In genomic region chr10:73589538-73590126, GRCh38 we compare ENCODE assay signal across 12 cellular contexts. TPM values are rescaled to one million over a fixed set of nuclear protein-coding genes. Genes with fewer than 3 reads are reported as not detected.
DNase-seq lines count a peak whose midpoint lies in the region; ATAC-seq, FAIRE-seq and TF ChIP-seq lines count a peak whose summit lies in the region.
"Had no signal": no experiment of that assay in that cellular context is flagged by ENCODE, and none has a peak within 500 bp of the region (broad histone marks: within the 10 kb centered on the region; RNA-seq: fewer than 3 reads in every experiment).

No MANE protein-coding gene starts in this region.

- POLR2A ChIA-PET in HepG2 (lab: Yijun Ruan, JAX): no interaction called here

- peaks cover 19% of the 10 kb centered on the region for H3K79me2 ChIP-seq in HepG2 (ENCODE audit: insufficient read depth, low read length)

- TF ChIP-seq EP300 in HepG2 (IDR thresholded peaks at IDR 0.05; ENCODE audit: low read depth in 2 of 2, low read length in 2 of 2) (no peak), HepG2 (CRISPR knock-in tag; IDR thresholded peaks at IDR 0.05; ENCODE audit: borderline replicate concordance) (no peak)

- no TSS peak for BruUV-seq in HepG2 (replicated peaks; lab: Mats Ljungman, UMichigan)

- H3K27me3 ChIP-seq in HepG2 (ENCODE audit: control insufficient read depth in 1 of 2, insufficient read depth in 2 of 2, low read length in 2 of 2): no peaks in the 10 kb centered on the region; a peak in 1 of 5 replicates
- no peaks in the 10 kb centered on the region for H3K27me3 ChIP-seq in right lobe of liver
- no peaks in the 10 kb centered on the region for H3K27me3 ChIP-seq in mucosa of rectum (ENCODE audit: control insufficient read depth in 2 of 2, insufficient read depth in 2 of 2, low read length in 2 of 2)
- no peaks in the 10 kb centered on the region for H3K27me3 ChIP-seq in vagina
- H3K27me3 ChIP-seq: SJSA1 had no signal

- H3K4me2 ChIP-seq in HepG2 (ENCODE audit: low read depth, low read length): peak overlapping the region; percentile 26; the same call in 1 of the 2 replicates

- TF ChIP-seq POLR2A in HepG2 (IDR thresholded peaks at IDR 0.05; ENCODE audit: insufficient read depth in 1 of 2, low read depth in 2 of 2, low read length in 2 of 2): no peak
- no peak for TF ChIP-seq POLR2A in right lobe of liver (IDR thresholded peaks at IDR 0.05)
- no peak for TF ChIP-seq POLR2A in vagina (IDR thresholded peaks at IDR 0.05)

- peaks cover 95% of the 10 kb centered on the region for H3K4me1 ChIP-seq in HepG2 (ENCODE audit: insufficient read depth, low read length)
- peaks cover 0 to 52% (median 11%) of the 10 kb centered on the region in 4 donors for H3K4me1 ChIP-seq in right lobe of liver
- peaks cover 22 to 45% of the 10 kb centered on the region in 2 donors for H3K4me1 ChIP-seq in mucosa of rectum (ENCODE audit: control insufficient read depth in 2 of 2, insufficient read depth in 2 of 2, low read length in 2 of 2)
- H3K4me1 ChIP-seq in vagina: peaks cover 44% of the 10 kb centered on the region

- DNase-seq in HepG2 (ENCODE audit: low spot score) (no peak), right lobe of liver (no peak), epithelial cell of proximal tubule (ENCODE audit: low read depth) (no peak), vagina (ENCODE audit: extremely low spot score in 2 of 2) (no peak), HK-2 (ENCODE audit: unreplicated experiment) (no peak)
- DNase-seq: left cardiac atrium; NCI-H1105; stimulated activated CD4-positive, alpha-beta T cell treated with anti-CD3 and anti-CD28 coated beads, Interleukin-2, amount 100 ng/mL, for 24 hours had no signal

- FAIRE-seq in HepG2 (lab: Jason Lieb, UNC): no peak

- in situ Hi-C loops in HepG2 (cut with HindIII; ENCODE audit: extremely low pct_ligation_motif_present, low pct_unique_long_range_greater_than_20kb): no loop called here

- no peak for ATAC-seq in HepG2
- no peak for ATAC-seq in right lobe of liver
- no peak for ATAC-seq in GM18868 (IDR thresholded peaks at IDR 0.05; ENCODE audit: unreplicated experiment)
- ATAC-seq in HG02852 (IDR thresholded peaks at IDR 0.05; ENCODE audit: unreplicated experiment): no peak

- no peaks in the 10 kb centered on the region; the same call in 1 of the 2 replicates for H4K20me1 ChIP-seq in HepG2 (ENCODE audit: insufficient read depth, low read length)

- 87% methylated on average over 3 of the region's 3 CpGs for WGBS in HepG2 (ENCODE audit: low lambda C conversion rate)
- WGBS in right lobe of liver (ENCODE audit: insufficient coverage, low coverage, low lambda C conversion rate, missing lambda C conversion rate): 76% methylated on average over 3 of the region's 3 CpGs

- no peak overlapping the region for H2AFZ ChIP-seq in HepG2 (ENCODE audit: low read length)

- TF ChIP-seq CTCF in HepG2 (CRISPR knock-in tag; IDR thresholded peaks at IDR 0.05) (no peak), right lobe of liver (IDR thresholded peaks at IDR 0.05) (no peak), epithelial cell of proximal tubule (conservative IDR thresholded peaks at IDR 0.05; ENCODE audit: low read depth, low read length) (no peak), vagina (IDR thresholded peaks at IDR 0.05) (no peak)

- TF ChIP-seq RAD21 in HepG2 (CRISPR knock-in tag; IDR thresholded peaks at IDR 0.05): no peak

- H3K4me3 ChIP-seq in HepG2 (replicated peaks in 1 of 3; ENCODE audit: insufficient read depth in 1 of 3, low read depth in 2 of 3, low read length in 3 of 3) (no peak overlapping the region), right lobe of liver (no peak overlapping the region), epithelial cell of proximal tubule (ENCODE audit: low read depth, low read length) (peak overlapping the region; percentile 24), mucosa of rectum (ENCODE audit: low read length in 2 of 2) (peak overlapping the region in 1 of 2 donors; percentile 27), vagina (no peak overlapping the region)
- H3K4me3 ChIP-seq: SJSA1 had no signal

- no peak overlapping the region for H3K27ac ChIP-seq in HepG2 (ENCODE audit: extremely low read length, insufficient read depth, low read length)
- H3K27ac ChIP-seq in right lobe of liver: no peak overlapping the region
- peak overlapping the region; percentile 29 to 46 for H3K27ac ChIP-seq in mucosa of rectum (ENCODE audit: low read depth in 2 of 2, low read length in 2 of 2)
- H3K27ac ChIP-seq in vagina: no peak overlapping the region
- H3K27ac ChIP-seq: SJSA1 had no signal

- H3K9ac ChIP-seq in HepG2 (ENCODE audit: insufficient read depth, low read depth, low read length): no peak overlapping the region
- H3K9ac ChIP-seq in mucosa of rectum (ENCODE audit: low read depth in 1 of 2, low read length in 2 of 2): no peak overlapping the region

- CTCF ChIA-PET in HepG2 (lab: Yijun Ruan, JAX; ENCODE audit: low intra/inter-chr PET ratio, low total read pairs): no interaction called here

- H3K36me3 ChIP-seq in HepG2 (replicated peaks in 1 of 2; ENCODE audit: control insufficient read depth in 1 of 2, insufficient read depth in 2 of 2, low read length in 2 of 2) (no peaks in the 10 kb centered on the region), right lobe of liver (no peaks in the 10 kb centered on the region), mucosa of rectum (ENCODE audit: control insufficient read depth in 2 of 2, insufficient read depth in 2 of 2, low read length in 2 of 2) (no peaks in the 10 kb centered on the region), vagina (no peaks in the 10 kb centered on the region)
- H3K36me3 ChIP-seq: SJSA1 had no signal

- intact Hi-C loops in HepG2 (cut with micrococcal nuclease; ENCODE audit: unreplicated experiment): no loop called here
- intact Hi-C loops in right lobe of liver (cut with DNase I): no loop called here
- intact Hi-C loops in vagina (cut with DNase I): no loop called here

- H3K9me3 ChIP-seq in HepG2 (ENCODE audit: low read length): peaks cover 5% of the 10 kb centered on the region; the same call in 1 of the 2 replicates
- no peaks in the 10 kb centered on the region for H3K9me3 ChIP-seq in right lobe of liver
- no peaks in the 10 kb centered on the region for H3K9me3 ChIP-seq in mucosa of rectum (ENCODE audit: control insufficient read depth in 2 of 2, low read length in 2 of 2)
- no peaks in the 10 kb centered on the region for H3K9me3 ChIP-seq in vagina
- H3K9me3 ChIP-seq: SJSA1 had no signal

TF ChIP-seq in HepG2, 621 proteins besides CTCF, POLR2A, EP300 and RAD21 (continues in another document):
- peak; percentile 22; the same call in 1 of the 2 replicates for TF ChIP-seq HMG20A (CRISPR knock-in tag; IDR thresholded peaks at IDR 0.05; ENCODE audit: borderline replicate concordance)

RNA-seq across cellular contexts. Expression of gene USP54, which starts 1.5 kb away (rescaled TPM):
- 18.1 and 20.2 TPM in 2 replicates for total RNA-seq in HepG2 (2016; rRNA removed; fragmentation: Illumina TruSeq; extraction: Trizol)
- 11.3 and 14.3 TPM in 2 replicates for total RNA-seq in HepG2 (2016; cell fraction: cytosol; rRNA removed; fragmentation: Illumina TruSeq; extraction: Trizol; ENCODE audit: low read depth)
- total RNA-seq in HepG2 (2016; cell fraction: insoluble cytoplasmic fraction; rRNA removed; fragmentation: Illumina TruSeq; extraction: Trizol): 17.6 and 24.1 TPM in 2 replicates
- 13.5 and 16.9 TPM in 2 replicates for total RNA-seq in HepG2 (2016; cell fraction: membrane; rRNA removed; fragmentation: Illumina TruSeq; extraction: Trizol)
- total RNA-seq in HepG2 (2016; cell fraction: nucleus; rRNA removed; fragmentation: Illumina TruSeq; extraction: Trizol): 21.2 and 23.4 TPM in 2 replicates
- 16.1 and 25.0 TPM in 2 replicates for polyA plus RNA-seq in HepG2 (2011; rRNA removed)
- polyA plus RNA-seq in HepG2 (2011; cell fraction: cytosol; rRNA removed): 10.3 and 14.4 TPM in 2 replicates
- polyA plus RNA-seq in HepG2 (2011; cell fraction: nucleus; rRNA removed): 15.2 and 17.5 TPM in 2 replicates
- 9.0 and 10.2 TPM in 2 replicates for polyA plus RNA-seq in HepG2 (2012)
- polyA plus RNA-seq in HepG2 (2016; cell fraction: cytosol; fragmentation: Illumina TruSeq; extraction: Trizol; ENCODE audit: low read depth): 0.40 and 0.62 TPM in 2 replicates
- polyA plus RNA-seq in HepG2 (2016; cell fraction: insoluble cytoplasmic fraction; fragmentation: Illumina TruSeq; extraction: Trizol; ENCODE audit: low read depth): 8.0 and 9.7 TPM in 2 replicates
- polyA plus RNA-seq in HepG2 (2016; cell fraction: membrane; fragmentation: Illumina TruSeq; extraction: Trizol; ENCODE audit: low read depth): 1.5 and 2.1 TPM in 2 replicates
- 18.9 and 21.0 TPM in 2 replicates for polyA plus RNA-seq in HepG2 (2016; cell fraction: nucleus; fragmentation: Illumina TruSeq; extraction: Trizol; ENCODE audit: insufficient read depth, low read depth)
- 35.8 and 39.2 TPM in 2 replicates for polyA minus RNA-seq in HepG2 (2011; rRNA and poly(A)+ RNA removed; ENCODE audit: low replicate concordance)
- polyA minus RNA-seq in HepG2 (2011; cell fraction: cytosol; rRNA and poly(A)+ RNA removed): 9.8 and 12.8 TPM in 2 replicates
- polyA minus RNA-seq in HepG2 (2011; cell fraction: nucleus; rRNA and poly(A)+ RNA removed): 24.6 and 31.2 TPM in 2 replicates
- total RNA-seq in right lobe of liver: 1 to 10 TPM; 1.5 to 5.7 (median 3.6) TPM
- total RNA-seq in epithelial cell of proximal tubule: 13.7 and 17.2 TPM in 2 replicates
- total RNA-seq in vagina: 27.7 TPM

RNA-seq across cellular contexts. Expression of gene MYOZ1, which starts 51.6 kb away (rescaled TPM):
- total RNA-seq in HepG2 (2016; rRNA removed; fragmentation: Illumina TruSeq; extraction: Trizol) (not detected in 2 replicates), right lobe of liver (1 to 10 TPM in 1 of 6 experiments, under 1 TPM in 1, not detected in 4; 0.74 to 1.1 TPM), epithelial cell of proximal tubule (1.1 TPM in 1 of 2 replicates, not detected in the other), vagina (not detected)
- not detected in 2 replicates for total RNA-seq in HepG2 (2016; cell fraction: cytosol; rRNA removed; fragmentation: Illumina TruSeq; extraction: Trizol; ENCODE audit: low read depth)
- not detected in 2 replicates for total RNA-seq in HepG2 (2016; cell fraction: insoluble cytoplasmic fraction; rRNA removed; fragmentation: Illumina TruSeq; extraction: Trizol)
- total RNA-seq in HepG2 (2016; cell fraction: membrane; rRNA removed; fragmentation: Illumina TruSeq; extraction: Trizol): not detected in 2 replicates
- not detected in 2 replicates for total RNA-seq in HepG2 (2016; cell fraction: nucleus; rRNA removed; fragmentation: Illumina TruSeq; extraction: Trizol)
- polyA plus RNA-seq in HepG2 (2011; rRNA removed): not detected in 2 replicates
- polyA plus RNA-seq in HepG2 (2011; cell fraction: cytosol; rRNA removed): not detected in 2 replicates
- polyA plus RNA-seq in HepG2 (2011; cell fraction: nucleus; rRNA removed): not detected in 2 replicates
- polyA plus RNA-seq in HepG2 (2012): not detected in 2 replicates
- polyA plus RNA-seq in HepG2 (2016; cell fraction: cytosol; fragmentation: Illumina TruSeq; extraction: Trizol; ENCODE audit: low read depth): not detected in 2 replicates
- polyA plus RNA-seq in HepG2 (2016; cell fraction: insoluble cytoplasmic fraction; fragmentation: Illumina TruSeq; extraction: Trizol; ENCODE audit: low read depth): not detected in 2 replicates
- not detected in 2 replicates for polyA plus RNA-seq in HepG2 (2016; cell fraction: membrane; fragmentation: Illumina TruSeq; extraction: Trizol; ENCODE audit: low read depth)
- not detected in 2 replicates for polyA plus RNA-seq in HepG2 (2016; cell fraction: nucleus; fragmentation: Illumina TruSeq; extraction: Trizol; ENCODE audit: insufficient read depth, low read depth)
- polyA minus RNA-seq in HepG2 (2011; rRNA and poly(A)+ RNA removed; ENCODE audit: low replicate concordance): not detected in 2 replicates
- not detected in 2 replicates for polyA minus RNA-seq in HepG2 (2011; cell fraction: cytosol; rRNA and poly(A)+ RNA removed)
- not detected in 2 replicates for polyA minus RNA-seq in HepG2 (2011; cell fraction: nucleus; rRNA and poly(A)+ RNA removed)
- total RNA-seq: SJSA1 had no signal

Comparison
In these comparisons a context has a peak if more than half of its experiments do, and no peak if none do; other contexts are left out.
1. H3K27ac ChIP-seq: peak in mucosa of rectum (2 of 2); none in HepG2 (single experiment), right lobe of liver (0 of 3) and vagina (single experiment).